8 cellular contexts compared by ENCODE assay signal in genomic region chr20:327041-327945, GRCh38. TPM values are rescaled to one million over a fixed set of nuclear protein-coding genes. Genes with fewer than 3 reads are reported as not detected.
DNase-seq lines count a peak whose midpoint lies in the region; ATAC-seq and TF ChIP-seq lines count a peak whose summit lies in the region.

No MANE protein-coding gene starts in this region.

- intact Hi-C loops in head of caudate nucleus (cut with DNase I) (no loop called here), tibial artery (cut with DNase I; ENCODE audit: low total_unique reads) (no loop called here)

- H3K36me3 ChIP-seq in tibial artery = no peaks in the 10 kb centered on the region

- no peaks in the 10 kb centered on the region for H3K9me3 ChIP-seq in tibial artery

- H3K4me3 ChIP-seq in tibial artery = peak overlapping the region; percentile 73 to 92

- no peaks in the 10 kb centered on the region for H3K27me3 ChIP-seq in tibial artery

- TF ChIP-seq CTCF in GM13976 (IDR thresholded peaks at IDR 0.05; ENCODE audit: borderline replicate concordance, control extremely low read depth, extremely low read depth, insufficient read depth, missing control alignments) (no peak), omental fat pad (IDR thresholded peaks at IDR 0.05) (no peak), tibial artery (IDR thresholded peaks at IDR 0.05) (no peak)

- peaks cover 0 to 44% (median 23%) of the 10 kb centered on the region in 4 donors for H3K4me1 ChIP-seq in tibial artery

- DNase-seq in GM13976 (ENCODE audit: low spot score) (peak; percentile 95), NCI-H1092 treated with DMSO at 0.1 percent for 48 hours (lab: John Stamatoyannopoulos, UW) (peak; percentile 82), head of caudate nucleus (peak; percentile 64 to 95 (median 88)), omental fat pad (ENCODE audit: low spot score) (no peak), tibial artery (peak; percentile 80 to 92)
- DNase-seq in activated naive CD8-positive, alpha-beta T cell treated with anti-CD3 and anti-CD28 coated beads, Interleukin-2, amount 50 U/mL, for 16 hours (ENCODE audit: low read depth, low spot score) = peak; percentile 52

- in situ Hi-C loops in GM13976 (cut with MboI; ENCODE audit: low sequenced_read_pairs, unreplicated experiment) = no loop called here

- peak; percentile 41 for ATAC-seq in SK-N-SH treated with all-trans-retinoic acid at 6 μM for 48 hours
- ATAC-seq in omental fat pad (ENCODE audit: low FRiP score) = peak; percentile 65
- ATAC-seq in HG02973 (IDR thresholded peaks at IDR 0.05; ENCODE audit: unreplicated experiment) = no peak

- H3K27ac ChIP-seq in tibial artery = peak overlapping the region; percentile 95 to 96

TF ChIP-seq in SK-N-SH treated with all-trans-retinoic acid at 6 μM for 48 hours, 23 proteins besides CTCF, POLR2A, EP300 and RAD21:
- TF ChIP-seq PPARA (CRISPR knock-in tag; IDR thresholded peaks at IDR 0.05; ENCODE audit: borderline replicate concordance) (no peak), ARNTL (CRISPR knock-in tag; IDR thresholded peaks at IDR 0.05; ENCODE audit: borderline replicate concordance, low read depth) (no peak), ZFP3 (CRISPR knock-in tag; IDR thresholded peaks at IDR 0.05) (no peak), TCF4 (CRISPR knock-in tag; IDR thresholded peaks at IDR 0.05; ENCODE audit: borderline replicate concordance) (no peak), POU6F1 (CRISPR knock-in tag; IDR thresholded peaks at IDR 0.05; ENCODE audit: borderline replicate concordance, low read depth) (no peak)
- TF ChIP-seq, protein P1, sequence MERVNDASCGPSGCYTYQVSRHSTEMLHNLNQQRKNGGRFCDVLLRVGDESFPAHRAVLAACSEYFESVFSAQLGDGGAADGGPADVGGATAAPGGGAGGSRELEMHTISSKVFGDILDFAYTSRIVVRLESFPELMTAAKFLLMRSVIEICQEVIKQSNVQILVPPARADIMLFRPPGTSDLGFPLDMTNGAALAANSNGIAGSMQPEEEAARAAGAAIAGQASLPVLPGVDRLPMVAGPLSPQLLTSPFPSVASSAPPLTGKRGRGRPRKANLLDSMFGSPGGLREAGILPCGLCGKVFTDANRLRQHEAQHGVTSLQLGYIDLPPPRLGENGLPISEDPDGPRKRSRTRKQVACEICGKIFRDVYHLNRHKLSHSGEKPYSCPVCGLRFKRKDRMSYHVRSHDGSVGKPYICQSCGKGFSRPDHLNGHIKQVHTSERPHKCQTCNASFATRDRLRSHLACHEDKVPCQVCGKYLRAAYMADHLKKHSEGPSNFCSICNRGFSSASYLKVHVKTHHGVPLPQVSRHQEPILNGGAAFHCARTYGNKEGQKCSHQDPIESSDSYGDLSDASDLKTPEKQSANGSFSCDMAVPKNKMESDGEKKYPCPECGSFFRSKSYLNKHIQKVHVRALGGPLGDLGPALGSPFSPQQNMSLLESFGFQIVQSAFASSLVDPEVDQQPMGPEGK (CRISPR knock-in tag; IDR thresholded peaks at IDR 0.05; ENCODE audit: borderline replicate concordance) = peak; percentile 84
TF ChIP-seq in SK-N-SH treated with all-trans-retinoic acid at 6 μM for 48 hours: peak in this region for 1.

RNA-seq across cellular contexts. Expression of gene SOX12, which starts 1.9 kb away (rescaled TPM):
- 1 to 10 TPM; 2.0 to 3.3 (median 2.5) TPM for total RNA-seq in omental fat pad

RNA-seq across cellular contexts. Expression of gene NRSN2, which starts 19.6 kb away (rescaled TPM):
- 10 to 100 TPM; 12.6 to 19.1 (median 15.8) TPM for total RNA-seq in omental fat pad

RNA-seq across cellular contexts. Expression of gene ZCCHC3, which starts 29.9 kb away (rescaled TPM):
- total RNA-seq in omental fat pad = 10 to 100 TPM; 10.5 to 20.1 (median 12.6) TPM

RNA-seq across cellular contexts. Expression of gene C20orf96, which starts 36.7 kb away (rescaled TPM):
- total RNA-seq in omental fat pad = 1 to 10 TPM; 1.4 to 3.0 (median 1.9) TPM

RNA-seq across cellular contexts. Expression of gene TRIB3, which starts 53.3 kb away (rescaled TPM):
- total RNA-seq in omental fat pad = 10 to 100 TPM in 1 of 4 donors, 1 to 10 TPM in 3; 5.5 to 10.6 (median 6.2) TPM
